Comparison of ENCODE assay signal across 31 cellular contexts in genomic region chr6:146827216-146827928, GRCh38.
"Had no signal": no experiment of that assay in that cellular context is flagged by ENCODE, and none has a peak within 500 bp of the region (broad histone marks: within the 10 kb centered on the region; RNA-seq: fewer than 3 reads in every experiment).

No MANE protein-coding gene starts in this region.

- H3K27ac ChIP-seq: brain microvascular endothelial cell, gastrocnemius medialis, pancreas, psoas muscle, sigmoid colon, tibial artery had no signal

- H3K9me3 ChIP-seq: gastrocnemius medialis, pancreas, psoas muscle, sigmoid colon, tibial artery had no signal

- H3K36me3 ChIP-seq: brain microvascular endothelial cell, gastrocnemius medialis, pancreas, sigmoid colon, tibial artery had no signal

- FAIRE-seq: astrocyte, kidney, pancreas, small intestine, TTC549 had no signal

- ATAC-seq: activated T-helper 17 cell treated with anti-CD3 and anti-CD28 coated beads, Interleukin-2, amount 50 U/mL, for 72 hours; effector memory CD8-positive, alpha-beta T cell; esophagus mucosa; gastrocnemius medialis; left colon; naive thymus-derived CD8-positive, alpha-beta T cell; pancreas; psoas muscle; stimulated activated effector memory CD8-positive, alpha-beta T cell treated with anti-CD3 and anti-CD28 coated beads, Interleukin-12 subunit alpha, Interleukin-12 subunit beta, amount 100 ng/mL, for 72 hours; stimulated activated naive CD8-positive, alpha-beta T cell treated with anti-CD3 and anti-CD28 coated beads, Interleukin-15, amount 100 ng/mL, for 72 hours had no signal

- H3K4me3 ChIP-seq: gastrocnemius medialis, pancreas, psoas muscle, sigmoid colon, tibial artery had no signal

- H3K4me1 ChIP-seq: gastrocnemius medialis, pancreas, psoas muscle, sigmoid colon, tibial artery had no signal

- H3K27me3 ChIP-seq: brain microvascular endothelial cell, gastrocnemius medialis, pancreas, sigmoid colon, tibial artery had no signal

- DNase-seq: activated CD4-positive, alpha-beta memory T cell treated with anti-CD3 and anti-CD28 coated beads, Interleukin-2, amount 10 ng/mL, durations not matched to agents 7 days and 5 days; activated CD4-positive, alpha-beta T cell treated with anti-CD3 and anti-CD28 coated beads for 1 hour; activated CD4-positive, alpha-beta T cell treated with anti-CD3 and anti-CD28 coated beads, Interleukin-2, amount 10 ng/mL, durations not matched to agents 7 days and 5 days; activated CD8-positive, alpha-beta memory T cell treated with anti-CD3 and anti-CD28 coated beads, Interleukin-2, amount 50 U/mL, for 48 hours; activated gamma-delta T cell treated with Interleukin-2 at 50 U/mL for 16 hours; activated naive CD4-positive, alpha-beta T cell treated with anti-CD3 and anti-CD28 coated beads, Interleukin-2, amount 50 U/mL, for 16 hours; activated T-cell treated with anti-CD3 and anti-CD28 coated beads, Interleukin-2, amount 50 U/mL, for 24 hours; amniotic stem cell; brain microvascular endothelial cell; cortex of kidney; effector memory CD8-positive, alpha-beta T cell; gastrocnemius medialis; glutamatergic neuron; kidney; left colon; midbrain; naive thymus-derived CD8-positive, alpha-beta T cell; nucleus accumbens; pancreas; psoas muscle; sigmoid colon; small intestine; stimulated activated CD4-positive, alpha-beta T cell treated with anti-CD3 and anti-CD28 coated beads, Interleukin-4, amount 100 ng/mL, for 24 hours; stimulated activated naive CD8-positive, alpha-beta T cell treated with anti-CD3 and anti-CD28 coated beads, Interleukin-15, amount 100 ng/mL, for 72 hours; T-helper 9 cell; tibial artery had no signal
